22 cellular contexts compared by ENCODE assay signal in the genomic region with DNA sequence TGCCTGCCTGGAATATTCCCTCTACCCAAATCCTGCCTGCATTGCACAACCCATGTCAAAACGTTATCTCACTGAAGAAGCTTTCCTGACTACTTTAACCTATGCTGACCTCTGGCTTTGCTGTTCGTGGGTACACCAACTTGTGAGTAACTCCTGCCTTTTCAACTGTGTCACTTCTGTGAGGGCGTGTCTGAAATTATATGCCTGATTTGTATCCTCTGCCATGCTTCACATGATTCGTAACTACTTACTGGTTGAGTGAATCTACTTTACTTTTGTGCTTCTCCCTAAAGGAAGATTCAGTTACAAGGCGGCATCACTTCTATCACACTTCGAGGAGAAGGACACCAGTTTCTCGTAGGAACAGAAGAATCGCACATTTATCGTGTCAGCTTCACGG. TPM values are rescaled to one million over a fixed set of nuclear protein-coding genes. Genes with fewer than 3 reads are reported as not detected.
"Had no signal": no experiment of that assay in that cellular context is flagged by ENCODE, and none has a peak within 500 bp of the region (broad histone marks: within the 10 kb centered on the region; RNA-seq: fewer than 3 reads in every experiment).

No MANE protein-coding gene starts in this region.

- H3K9me3 ChIP-seq: suprapubic skin, transverse colon, vagina had no signal

- H3K27ac ChIP-seq: suprapubic skin, transverse colon, vagina had no signal

- H3K27me3 ChIP-seq: suprapubic skin, transverse colon, vagina had no signal

- H3K4me3 ChIP-seq: lung, suprapubic skin, transverse colon, vagina had no signal

- H3K4me1 ChIP-seq: suprapubic skin, transverse colon, vagina had no signal

- DNase-seq: activated CD4-positive, alpha-beta T cell treated with anti-CD3 and anti-CD28 coated beads for 36 hours; activated CD4-positive, alpha-beta T cell treated with anti-CD3 and anti-CD28 coated beads, Interleukin-2, amount 50 U/mL, for 48 hours; activated gamma-delta T cell treated with Interleukin-2 at 50 U/mL for 16 hours; activated T-cell treated with anti-CD3 and anti-CD28 coated beads for 4 hours; effector CD4-positive, alpha-beta T cell; midbrain; right cardiac atrium; small intestine; stimulated activated CD4-positive, alpha-beta T cell treated with anti-CD3 and anti-CD28 coated beads, Interleukin-15, amount 100 ng/mL, for 24 hours; stimulated activated CD4-positive, alpha-beta T cell treated with anti-CD3 and anti-CD28 coated beads, Interleukin-2, amount 100 ng/mL, for 48 hours; stimulated activated naive CD8-positive, alpha-beta T cell treated with anti-CD3 and anti-CD28 coated beads, Interleukin-15, amount 100 ng/mL, for 72 hours; T-helper 17 cell; transverse colon had no signal

- H3K36me3 ChIP-seq: suprapubic skin, transverse colon, vagina had no signal

- ATAC-seq: activated CD4-positive, alpha-beta T cell treated with anti-CD3 and anti-CD28 coated beads for 36 hours; activated naive CD4-positive, alpha-beta T cell treated with anti-CD3 and anti-CD28 coated beads, Interleukin-2, amount 50 U/mL, for 72 hours; left lobe of liver; right cardiac atrium; stimulated activated naive CD8-positive, alpha-beta T cell treated with anti-CD3 and anti-CD28 coated beads, Interleukin-15, amount 100 ng/mL, for 72 hours; T-helper 17 cell had no signal

RNA-seq across cellular contexts. Expression of a gene that starts 33.3 kb away (rescaled TPM):
- total RNA-seq: activated T-helper 1 cell treated with anti-CD3 and anti-CD28 coated beads, Interleukin-12 subunit alpha, Interleukin-12 subunit beta, Interleukin-2, Interleukin-4 antibody, amounts not matched to agents 30 ng/mL and 10 ng/mL and 1 ng/mL, durations not matched to agents 14 hours and 24 hours and 36 hours; fibroblast of villous mesenchyme had no signal

RNA-seq across cellular contexts. Expression of a gene that starts 35.6 kb away (rescaled TPM):
- total RNA-seq: activated CD4-positive, alpha-beta T cell treated with anti-CD3 and anti-CD28 coated beads for 36 hours; activated naive CD4-positive, alpha-beta T cell treated with anti-CD3 and anti-CD28 coated beads, Interleukin-2, amount 50 U/mL, for 72 hours; activated T-helper 1 cell treated with anti-CD3 and anti-CD28 coated beads, Interleukin-12 subunit alpha, Interleukin-12 subunit beta, Interleukin-2, Interleukin-4 antibody, amounts not matched to agents 30 ng/mL and 10 ng/mL and 1 ng/mL, durations not matched to agents 14 hours and 24 hours and 36 hours; left lobe of liver; neural crest cell; posterior vena cava; suprapubic skin; T-helper 17 cell; transverse colon had no signal
- polyA plus RNA-seq: right cardiac atrium, small intestine had no signal
